ENCODE assay signal across 31 cellular contexts in the genomic region with DNA sequence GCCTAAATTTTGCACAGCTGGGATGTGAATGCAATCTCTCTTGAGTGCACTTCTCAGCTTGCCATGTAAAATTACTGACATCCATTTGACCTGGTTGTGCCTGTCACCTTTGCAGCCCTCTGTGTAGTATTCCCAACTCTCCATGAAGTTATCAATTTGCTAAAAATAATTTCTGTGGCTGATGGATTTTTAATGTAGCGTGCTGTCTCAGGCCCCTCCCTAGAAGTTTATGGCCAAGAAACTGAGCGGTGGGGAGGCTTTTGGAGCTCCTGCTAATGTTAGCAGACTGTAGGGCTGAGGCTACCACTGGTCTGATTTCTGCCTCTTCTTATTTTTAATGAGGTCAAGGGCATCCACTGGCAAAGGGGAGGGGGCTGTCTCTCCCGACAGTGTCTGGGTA.
"Had no signal": no experiment of that assay in that cellular context is flagged by ENCODE, and none has a peak within 500 bp of the region (broad histone marks: within the 10 kb centered on the region; RNA-seq: fewer than 3 reads in every experiment).

No MANE protein-coding gene starts in this region.

- H3K36me3 ChIP-seq: ascending aorta, cardiac muscle cell had no signal

- H3K27me3 ChIP-seq: ascending aorta, cardiac muscle cell had no signal

- H3K4me3 ChIP-seq: ascending aorta, cardiac muscle cell had no signal

- DNase-seq: activated B cell treated with CpG ODN at 0.5 μM for 24 hours; activated CD4-positive, alpha-beta memory T cell treated with anti-CD3 and anti-CD28 coated beads for 36 hours; activated CD4-positive, alpha-beta T cell treated with anti-CD3 and anti-CD28 coated beads for 4 hours; activated CD4-positive, alpha-beta T cell treated with anti-CD3 and anti-CD28 coated beads, Interleukin-2, amount 10 ng/mL, durations not matched to agents 24 days and 14 days; activated CD4-positive, alpha-beta T cell treated with anti-CD3 and anti-CD28 coated beads, Interleukin-2, amount 50 U/mL, for 1 hour; activated CD4-positive, alpha-beta T cell treated with anti-CD3 and anti-CD28 coated beads, Interleukin-2, amount 50 U/mL, for 4 hours; activated CD4-positive, CD25-positive, alpha-beta regulatory T cell treated with anti-CD3 and anti-CD28 coated beads, Interleukin-2, amount 50 U/mL, for 72 hours; activated CD8-positive, alpha-beta memory T cell treated with anti-CD3 and anti-CD28 coated beads, Interleukin-2, amount 50 U/mL, for 4 hours; activated CD8-positive, alpha-beta T cell treated with anti-CD3 and anti-CD28 coated beads for 36 hours; activated effector memory CD4-positive, alpha-beta T cell treated with Interleukin-2 at 50 U/mL for 16 hours; activated gamma-delta T cell; activated naive CD4-positive, alpha-beta T cell treated with anti-CD3 and anti-CD28 coated beads, Interleukin-2, amount 10 ng/mL, durations not matched to agents 7 days and 5 days; activated naive CD4-positive, alpha-beta T cell treated with Interleukin-2 at 50 U/mL for 16 hours; activated naive CD8-positive, alpha-beta T cell treated with anti-CD3 and anti-CD28 coated beads, Interleukin-2, amount 10 ng/mL, durations not matched to agents 7 days and 5 days; activated naive CD8-positive, alpha-beta T cell treated with anti-CD3 and anti-CD28 coated beads, Interleukin-2, amount 50 U/mL, for 24 hours; activated T-cell treated with anti-CD3 and anti-CD28 coated beads for 4 hours; activated T-cell treated with anti-CD3 and anti-CD28 coated beads, Interleukin-2, amount 50 U/mL, for 1 hour; activated T-cell treated with anti-CD3 and anti-CD28 coated beads, Interleukin-2, amount 50 U/mL, for 4 hours; activated T-cell treated with anti-CD3 and anti-CD28 coated beads, Interleukin-2, amount 50 U/mL, for 72 hours; amygdala; anterior cingulate cortex; cerebellar nuclear complex; T-helper 1 cell; T-helper 2 cell; T-helper 9 cell had no signal

- FAIRE-seq: bronchial epithelial cell, TTC549 had no signal

- H3K4me1 ChIP-seq: ascending aorta had no signal

- ATAC-seq: activated CD8-positive, alpha-beta T cell treated with anti-CD3 and anti-CD28 coated beads for 36 hours; activated naive CD8-positive, alpha-beta T cell treated with anti-CD3 and anti-CD28 coated beads, Interleukin-2, amount 50 U/mL, for 24 hours; activated T-cell treated with anti-CD3 and anti-CD28 coated beads, Interleukin-2, amount 50 U/mL, for 4 hours; activated T-cell treated with anti-CD3 and anti-CD28 coated beads, Interleukin-2, amount 50 U/mL, for 72 hours; activated T-helper 17 cell treated with anti-CD3 and anti-CD28 coated beads, Interleukin-2, amount 50 U/mL, for 72 hours had no signal

- H3K9me3 ChIP-seq: ascending aorta had no signal

- H3K27ac ChIP-seq: ascending aorta, cardiac muscle cell, VCaP had no signal
